ENCODE assay signal across 9 cellular contexts in the genomic region with DNA sequence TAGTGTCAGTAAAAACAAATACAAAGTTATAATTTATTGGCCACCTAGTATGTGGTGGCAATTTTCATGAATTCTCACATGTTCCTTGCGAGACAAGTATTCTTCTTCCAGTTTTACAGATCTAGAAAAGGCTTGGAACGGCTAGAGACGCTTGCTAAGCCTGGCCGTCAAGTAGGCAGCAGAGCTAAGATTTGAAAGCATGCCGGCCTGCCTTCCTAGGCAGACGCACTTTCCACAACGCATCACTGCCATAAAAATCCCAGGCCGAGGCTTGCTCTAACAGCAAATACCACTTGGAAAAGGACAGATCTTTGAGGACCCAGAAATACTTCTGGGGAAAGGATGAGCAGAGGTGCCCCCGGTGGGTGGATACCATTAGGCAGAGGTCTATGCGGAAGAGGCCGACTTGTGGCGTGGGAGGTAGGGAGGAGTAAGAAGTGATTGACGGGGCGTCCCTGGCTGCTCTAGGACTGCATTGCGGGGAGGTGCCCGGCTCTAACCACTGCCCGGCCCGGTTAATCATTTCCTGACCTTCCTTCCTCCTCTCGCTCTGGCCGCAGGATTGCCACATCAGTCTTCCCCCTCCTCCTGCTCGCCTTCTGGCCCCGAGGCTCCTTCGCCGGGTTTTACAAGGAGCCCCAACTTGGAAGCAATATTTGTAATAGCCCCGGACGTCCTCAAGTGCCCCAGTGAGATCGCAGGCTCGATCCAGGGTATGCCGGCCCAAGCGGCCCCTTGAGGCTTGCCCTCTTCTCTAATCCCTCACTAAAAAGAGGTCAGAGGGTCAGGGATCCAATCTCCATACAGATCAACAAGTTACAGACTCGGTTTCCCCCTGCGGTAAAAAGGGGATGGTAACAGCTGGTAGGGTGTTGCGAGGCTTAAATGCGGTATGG. TPM values are rescaled to one million over a fixed set of nuclear protein-coding genes. Genes with fewer than 3 reads are reported as not detected.
DNase-seq lines count a peak whose midpoint lies in the region; ATAC-seq, FAIRE-seq and TF ChIP-seq lines count a peak whose summit lies in the region.
"Had no signal": no experiment of that assay in that cellular context is flagged by ENCODE, and none has a peak within 500 bp of the region (broad histone marks: within the 10 kb centered on the region; RNA-seq: fewer than 3 reads in every experiment).

No MANE protein-coding gene starts in this region.

- no peak for FAIRE-seq in pancreas (lab: Jason Lieb, UNC)
- FAIRE-seq: G401.6 had no signal

- H3K4me1 ChIP-seq in pancreas (peaks cover 32 to 55% (median 54%) of the 10 kb centered on the region in 3 donors), upper lobe of left lung (peaks cover 55 to 71% (median 65%) of the 10 kb centered on the region in 4 donors)

- H3K9me3 ChIP-seq in pancreas (no peaks in the 10 kb centered on the region), upper lobe of left lung (no peaks in the 10 kb centered on the region)

- TF ChIP-seq POLR2A in upper lobe of left lung (IDR thresholded peaks at IDR 0.05), result peak in 3 of 4 donors; percentile 53 to 87 (median 82)

- peak in 3 of 4 donors; percentile 23 to 83 (median 70) for TF ChIP-seq EP300 in upper lobe of left lung (IDR thresholded peaks at IDR 0.05)

- 6 to 8% methylated on average over 31 to 34 of the region's 34 CpGs for WGBS in pancreas, 2 donors
- 8 to 13% methylated on average over 31 to 34 of the region's 34 CpGs for whole genome bisulfite sequencing in upper lobe of left lung, 2 donors

- peak overlapping the region; percentile 16 to 93 (median 80) for H3K4me3 ChIP-seq in pancreas
- H3K4me3 ChIP-seq in upper lobe of left lung, result peak overlapping the region; percentile 24 to 91 (median 80)

- H3K27me3 ChIP-seq in pancreas (no peaks in the 10 kb centered on the region), upper lobe of left lung (no peaks in the 10 kb centered on the region)

- ATAC-seq in GM18909 (IDR thresholded peaks at IDR 0.05; ENCODE audit: poor library complexity, unreplicated experiment) (peak; percentile 49), HG03159 (IDR thresholded peaks at IDR 0.05; ENCODE audit: unreplicated experiment) (peak; percentile 49), Right ventricle myocardium superior (ENCODE audit: poor library complexity) (peak; percentile 52), pancreas (peak; percentile 61 to 75 (median 72)), upper lobe of left lung (ENCODE audit: low FRiP score in 2 of 2) (peak; percentile 78 to 93)

- intact Hi-C loops in Right ventricle myocardium superior (cut with DNase I), result loop anchor here (5.0 kb wide), 1 partner anchor 94 kb away; the partner anchor contains the start of gene FBXL22
- intact Hi-C loops in pancreas (cut with DNase I), result no loop called here

- TF ChIP-seq CTCF in 22Rv1 (IDR thresholded peaks at IDR 0.05), result no peak
- no peak for TF ChIP-seq CTCF in pancreas (IDR thresholded peaks at IDR 0.05)
- TF ChIP-seq CTCF in upper lobe of left lung (IDR thresholded peaks at IDR 0.05), result peak in 3 of 6 experiments; percentile 4 to 35 (median 6)

- DNase-seq in SHP77 (lab: John Stamatoyannopoulos, UW), result peak; percentile 67 to 83
- peak; percentile 77 for DNase-seq in activated naive CD4-positive, alpha-beta T cell treated with Interleukin-2 at 50 U/mL for 16 hours
- DNase-seq in Right ventricle myocardium superior, result peak; percentile 94
- peak; percentile 86 to 97 (median 94) for DNase-seq in pancreas
- peak; percentile 81 to 99 for DNase-seq in upper lobe of left lung

- H3K27ac ChIP-seq in 22Rv1, result peak overlapping the region; percentile 99
- H3K27ac ChIP-seq in pancreas, result peak overlapping the region; percentile 96 to 100 (median 99)
- H3K27ac ChIP-seq in upper lobe of left lung, result peak overlapping the region; percentile 97 to 99 (median 98)

- H3K36me3 ChIP-seq in pancreas (no peaks in the 10 kb centered on the region), upper lobe of left lung (no peaks in the 10 kb centered on the region)

RNA-seq across cellular contexts. Expression of gene USP3, which starts 1.3 kb away (rescaled TPM):
- total RNA-seq in Right ventricle myocardium superior (15.9 TPM), pancreas (10 to 100 TPM; 39.3 to 50.8 (median 43.1) TPM), upper lobe of left lung (10 to 100 TPM; 45.7 to 87.0 (median 63.8) TPM)
- 10 to 100 TPM; 28.5 to 35.8 TPM for polyA plus RNA-seq in pancreas

Comparison
In these comparisons a context has a peak if more than half of its experiments do, and no peak if none do; other contexts are left out.
1. Peak in every context shown above with its lines: DNase-seq, ATAC-seq, H3K4me3 ChIP-seq and H3K27ac ChIP-seq.